24 cellular contexts compared by ENCODE assay signal in the genomic region with DNA sequence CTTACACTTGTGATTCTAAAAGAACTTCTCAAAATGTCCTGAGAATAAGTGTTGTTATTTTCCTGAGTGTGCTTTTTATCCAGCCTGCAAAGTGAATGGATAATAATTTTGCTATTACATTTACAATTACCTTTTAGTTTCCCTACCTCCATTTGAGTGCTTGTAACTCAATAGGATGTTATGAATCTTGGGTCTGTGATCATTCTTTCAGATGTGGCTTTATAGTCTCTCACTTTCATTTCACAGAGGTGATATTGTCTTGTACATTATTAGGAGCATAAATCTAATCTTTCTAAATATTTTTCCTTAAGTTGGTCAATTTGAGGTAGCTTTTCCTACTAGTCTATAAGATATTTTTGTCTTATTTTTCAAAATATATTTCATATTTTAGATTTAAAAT.
"Had no signal": no experiment of that assay in that cellular context is flagged by ENCODE, and none has a peak within 500 bp of the region (broad histone marks: within the 10 kb centered on the region; RNA-seq: fewer than 3 reads in every experiment).

No MANE protein-coding gene starts in this region.

- H3K27me3 ChIP-seq: neural progenitor cell, neutrophil, ovary, right atrium auricular region, right lobe of liver, tibial nerve, uterus had no signal

- ATAC-seq: natural killer cell; right lobe of liver; stimulated activated memory B cell treated with anti-CD40 and anti-IgM and Interleukin-4, amounts not matched to agents 10 μg/mL and 1 μg/mL and 100 μg/mL, for 72 hours; stimulated activated naive CD8-positive, alpha-beta T cell treated with anti-CD3 and anti-CD28 coated beads, Interleukin-15, amount 100 ng/mL, for 72 hours had no signal

- DNase-seq: islet precursor cell; left ventricle myocardium inferior; mesendoderm; naive B cell; natural killer cell; nephron progenitor cell; occipital lobe; ovary; right lobe of liver; stimulated activated CD4-positive, alpha-beta T cell treated with anti-CD3 and anti-CD28 coated beads, Interleukin-1b, Interleukin-23, amount 100 ng/mL, for 48 hours; stimulated activated CD4-positive, alpha-beta T cell treated with anti-CD3 and anti-CD28 coated beads, Interleukin-2, amount 100 ng/mL, for 48 hours; stimulated activated CD4-positive, alpha-beta T cell treated with anti-CD3 and anti-CD28 coated beads, Interleukin-4, amount 100 ng/mL, for 4 hours; stimulated activated CD8-positive, alpha-beta memory T cell treated with anti-CD3 and anti-CD28 coated beads, Interleukin-4, amount 100 ng/mL, for 48 hours; stimulated activated naive CD4-positive, alpha-beta T cell treated with Interleukin-2 at 50 U/mL for 16 hours; stimulated activated naive CD8-positive, alpha-beta T cell treated with anti-CD3 and anti-CD28 coated beads, Interleukin-15, amount 100 ng/mL, for 72 hours; substantia nigra; uterus had no signal

- H2AFZ ChIP-seq: neural progenitor cell had no signal

- H3K4me1 ChIP-seq: left ventricle myocardium inferior, neural progenitor cell, right atrium auricular region, right lobe of liver, tibial nerve, uterus had no signal

- H3K9me3 ChIP-seq: left ventricle myocardium inferior, neutrophil, ovary, right atrium auricular region, right lobe of liver, tibial nerve, uterus had no signal

- H3K9ac ChIP-seq: neural progenitor cell had no signal

- H3K4me3 ChIP-seq: left ventricle myocardium inferior, lung, neural progenitor cell, ovary, right atrium auricular region, right lobe of liver, smooth muscle cell, tibial nerve, uterus had no signal

- H3K27ac ChIP-seq: left ventricle myocardium inferior, neural progenitor cell, neutrophil, ovary, right atrium auricular region, right lobe of liver, tibial nerve, uterus had no signal

- H3K4me2 ChIP-seq: neural progenitor cell, smooth muscle cell had no signal

- H3K36me3 ChIP-seq: left ventricle myocardium inferior, neural progenitor cell, neutrophil, ovary, right atrium auricular region, right lobe of liver, tibial nerve, uterus had no signal
